In the genomic region with DNA sequence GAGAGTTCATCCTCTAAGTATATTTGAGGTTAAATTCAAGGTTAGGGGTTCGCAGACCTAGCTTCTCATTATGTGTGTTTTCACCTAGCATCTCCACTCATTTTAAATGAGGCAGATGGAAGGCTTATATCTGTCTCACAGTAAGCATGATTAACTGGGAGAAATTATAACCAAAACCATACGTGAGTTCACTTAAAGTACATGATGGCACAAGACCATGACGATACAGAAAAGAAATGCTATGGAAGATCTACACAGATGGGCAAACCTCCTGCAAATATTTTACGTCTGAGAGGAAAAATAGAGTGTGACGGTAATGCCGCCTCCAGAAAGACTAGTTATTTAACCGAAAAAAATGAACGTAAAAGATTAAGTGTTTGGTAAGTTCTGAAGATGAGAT, we compare ENCODE assay signal across 22 cellular contexts.
"Had no signal": no experiment of that assay in that cellular context is flagged by ENCODE, and none has a peak within 500 bp of the region (broad histone marks: within the 10 kb centered on the region; RNA-seq: fewer than 3 reads in every experiment).

No MANE protein-coding gene starts in this region.

- H3K27me3 ChIP-seq: ascending aorta, body of pancreas had no signal

- H3K9me3 Mint-ChIP-seq: activated CD8-positive, alpha-beta T cell treated with anti-CD3 and anti-CD28 coated beads for 36 hours; activated T-cell treated with anti-CD3 and anti-CD28 coated beads, Interleukin-2, amount 50 U/mL, for 72 hours had no signal

- ATAC-seq: activated CD4-positive, alpha-beta T cell treated with anti-CD3 and anti-CD28 coated beads for 36 hours; activated CD8-positive, alpha-beta T cell treated with anti-CD3 and anti-CD28 coated beads for 36 hours; activated T-cell treated with anti-CD3 and anti-CD28 coated beads, Interleukin-2, amount 50 U/mL, for 72 hours; body of pancreas had no signal

- H3K36me3 ChIP-seq: ascending aorta, WERI-Rb-1 had no signal

- DNase-seq: activated CD4-positive, alpha-beta T cell treated with anti-CD3 and anti-CD28 coated beads for 36 hours; activated CD4-positive, alpha-beta T cell treated with anti-CD3 and anti-CD28 coated beads, Interleukin-2, amount 50 U/mL, for 1 hour; activated CD8-positive, alpha-beta memory T cell treated with anti-CD3 and anti-CD28 coated beads, Interleukin-2, amount 50 U/mL, for 4 hours; activated CD8-positive, alpha-beta T cell treated with anti-CD3 and anti-CD28 coated beads for 36 hours; activated naive CD4-positive, alpha-beta T cell treated with anti-CD3 and anti-CD28 coated beads, Interleukin-2, amount 50 U/mL, for 16 hours; activated T-cell treated with anti-CD3 and anti-CD28 coated beads, Interleukin-2, amount 50 U/mL, for 72 hours; amniotic stem cell; body of pancreas; central memory CD4-positive, alpha-beta T cell; NCI-H1048; NCI-H146; NCI-H187 treated with DMSO at 0.1 percent for 48 hours; NCI-H2171; NCI-H2227 treated with DMSO at 0.1 percent for 48 hours; NCI-H446 treated with DMSO at 0.1 percent for 48 hours; NCI-H524 treated with DMSO at 0.1 percent for 48 hours; NCI-H748 treated with DMSO at 0.1 percent for 48 hours; SIG-M5; T-helper 1 cell; WERI-Rb-1 had no signal

- H3K9me3 ChIP-seq: ascending aorta, body of pancreas had no signal

- H3K27ac Mint-ChIP-seq: activated CD4-positive, alpha-beta T cell treated with anti-CD3 and anti-CD28 coated beads for 36 hours; activated CD8-positive, alpha-beta T cell treated with anti-CD3 and anti-CD28 coated beads for 36 hours; activated T-cell treated with anti-CD3 and anti-CD28 coated beads, Interleukin-2, amount 50 U/mL, for 72 hours had no signal

- H3K4me3 ChIP-seq: ascending aorta, body of pancreas had no signal

- H3K4me1 ChIP-seq: ascending aorta, body of pancreas had no signal

- H3K27ac ChIP-seq: ascending aorta, body of pancreas, WERI-Rb-1 had no signal

- FAIRE-seq: bronchial epithelial cell had no signal
